ENCODE assay signal across 8 cellular contexts in the genomic region with DNA sequence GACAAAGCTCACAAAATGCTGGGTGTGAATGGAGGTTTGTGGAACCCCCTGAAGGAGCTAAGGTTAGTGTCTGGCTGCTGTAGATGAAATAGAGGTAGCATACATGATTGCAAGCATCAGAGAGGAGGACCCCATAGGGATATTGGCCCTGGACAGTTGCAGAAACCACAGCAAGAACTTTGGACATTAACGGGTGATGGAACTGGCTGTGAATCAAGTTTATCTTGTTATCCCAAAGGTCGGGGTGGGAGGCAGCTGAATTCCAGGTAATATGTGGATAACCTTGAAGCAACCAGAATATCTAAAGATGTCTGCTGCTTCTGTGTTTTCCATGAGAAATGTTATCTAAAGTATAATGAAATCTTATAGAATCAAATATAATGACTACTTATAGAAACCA.
"Had no signal": no experiment of that assay in that cellular context is flagged by ENCODE, and none has a peak within 500 bp of the region (broad histone marks: within the 10 kb centered on the region; RNA-seq: fewer than 3 reads in every experiment).

No MANE protein-coding gene starts in this region.

- ATAC-seq: GM12878 had no signal

- H3K4me3 ChIP-seq: GM12878 had no signal

- DNase-seq: GDM1, GF-D8 had no signal

- FAIRE-seq: G401.6, GM12878, GM12891, GM12892, GM18507, GM19239 had no signal
